In genomic region chr15:60679256-60679655, GRCh38 we compare ENCODE assay signal across 16 cellular contexts.
A peak's percentile ranks its signal among the peaks of the same experiment; 100 is the strongest.
DNase-seq lines count a peak whose midpoint lies in the region; ATAC-seq and TF ChIP-seq lines count a peak whose summit lies in the region.
"Had no signal": no experiment of that assay in that cellular context is flagged by ENCODE, and none has a peak within 500 bp of the region (broad histone marks: within the 10 kb centered on the region; RNA-seq: fewer than 3 reads in every experiment).

No MANE protein-coding gene starts in this region.

- H3K27ac ChIP-seq in SJCRH30, result peak overlapping the region; percentile 97
- H3K27ac ChIP-seq in skeletal muscle tissue (ENCODE audit: low read depth, low read length), result peak overlapping the region; percentile 80
- no peak overlapping the region for H3K27ac ChIP-seq in body of pancreas
- no peak overlapping the region for H3K27ac ChIP-seq in gastroesophageal sphincter
- H3K27ac ChIP-seq: Peyer's patch had no signal

- H3K9ac ChIP-seq in skeletal muscle tissue (ENCODE audit: low read depth in 1 of 3, low read length in 3 of 3), result peak overlapping the region; percentile 51 to 66 (median 60)

- no peaks in the 10 kb centered on the region for H3K9me3 ChIP-seq in SJCRH30 (replicated peaks)
- no peaks in the 10 kb centered on the region for H3K9me3 ChIP-seq in skeletal muscle tissue (ENCODE audit: control insufficient read depth in 3 of 3, low read length in 3 of 3)
- H3K9me3 ChIP-seq in body of pancreas, result no peaks in the 10 kb centered on the region
- no peaks in the 10 kb centered on the region for H3K9me3 ChIP-seq in gastroesophageal sphincter
- H3K9me3 ChIP-seq: Peyer's patch had no signal

- DNase-seq in GM03348 (ENCODE audit: low spot score), result peak; percentile 43
- peak; percentile 52 to 88 for DNase-seq in SJCRH30
- peak; percentile 21 to 54 for DNase-seq in foreskin fibroblast
- DNase-seq in COR-L47 (lab: John Stamatoyannopoulos, UW), result no peak
- no peak for DNase-seq in omental fat pad (ENCODE audit: low spot score)
- DNase-seq in body of pancreas, result no peak
- DNase-seq: activated naive CD8-positive, alpha-beta T cell treated with anti-CD3 and anti-CD28 coated beads for 36 hours; activated T-cell treated with anti-CD3 and anti-CD28 coated beads for 4 hours; immature natural killer cell; NCI-H1092; Peyer's patch; retina; stimulated activated CD4-positive, alpha-beta T cell treated with anti-CD3 and anti-CD28 coated beads, Interleukin-1b, Interleukin-23, amount 100 ng/mL, for 48 hours had no signal

- H3K27me3 ChIP-seq in SJCRH30 (no peaks in the 10 kb centered on the region), skeletal muscle tissue (ENCODE audit: control insufficient read depth in 3 of 3, insufficient read depth in 3 of 3, low read length in 3 of 3) (no peaks in the 10 kb centered on the region), body of pancreas (no peaks in the 10 kb centered on the region), gastroesophageal sphincter (no peaks in the 10 kb centered on the region)
- H3K27me3 ChIP-seq: Peyer's patch had no signal

- TF ChIP-seq EP300 in gastroesophageal sphincter (IDR thresholded peaks at IDR 0.05), result no peak

- TF ChIP-seq POLR2A in body of pancreas (IDR thresholded peaks at IDR 0.05), result no peak
- no peak for TF ChIP-seq POLR2A in gastroesophageal sphincter (IDR thresholded peaks at IDR 0.05)

- 51 to 65% methylated on average over 4 of the region's 4 CpGs for WGBS in body of pancreas, 2 donors
- 72 to 80% methylated on average over 4 of the region's 4 CpGs for WGBS in gastroesophageal sphincter (ENCODE audit: low coverage in 1 of 2), 2 donors

- H3K4me3 ChIP-seq in SJCRH30 (peak overlapping the region; percentile 48), foreskin fibroblast (ENCODE audit: low read depth in 1 of 2, low read length in 2 of 2) (no peak overlapping the region), skeletal muscle tissue (ENCODE audit: low read length in 3 of 3) (peak overlapping the region; percentile 23 to 49 (median 49)), body of pancreas (no peak overlapping the region), gastroesophageal sphincter (no peak overlapping the region)
- H3K4me3 ChIP-seq: Peyer's patch had no signal

- intact Hi-C loops in body of pancreas (cut with DNase I), result no loop called here

- H3K36me3 ChIP-seq in SJCRH30, result no peaks in the 10 kb centered on the region
- H3K36me3 ChIP-seq in skeletal muscle tissue (ENCODE audit: control insufficient read depth in 3 of 3, insufficient read depth in 3 of 3, low read length in 3 of 3), result peaks cover 0 to 3% (median 0%) of the 10 kb centered on the region in 3 donors
- H3K36me3 ChIP-seq in body of pancreas (replicated peaks in 1 of 2; ENCODE audit: insufficient read depth in 1 of 2, low read depth in 2 of 2), result no peaks in the 10 kb centered on the region
- no peaks in the 10 kb centered on the region for H3K36me3 ChIP-seq in gastroesophageal sphincter
- H3K36me3 ChIP-seq: Peyer's patch had no signal

- TF ChIP-seq CTCF in foreskin fibroblast (IDR thresholded peaks at IDR 0.05; ENCODE audit: low read depth, low read length), result no peak
- TF ChIP-seq CTCF in omental fat pad (IDR thresholded peaks at IDR 0.05), result no peak
- no peak for TF ChIP-seq CTCF in body of pancreas (IDR thresholded peaks at IDR 0.05)
- TF ChIP-seq CTCF in gastroesophageal sphincter (IDR thresholded peaks at IDR 0.05), result no peak

- H3K4me1 ChIP-seq in SJCRH30, result peaks cover 33% of the 10 kb centered on the region
- peaks cover 21 to 36% (median 28%) of the 10 kb centered on the region in 3 donors for H3K4me1 ChIP-seq in skeletal muscle tissue (ENCODE audit: control insufficient read depth in 3 of 3, insufficient read depth in 3 of 3, low read length in 3 of 3)
- peaks cover 12% of the 10 kb centered on the region for H3K4me1 ChIP-seq in body of pancreas
- peaks cover 4 to 24% (median 6%) of the 10 kb centered on the region in 3 donors for H3K4me1 ChIP-seq in gastroesophageal sphincter

- ATAC-seq in omental fat pad (ENCODE audit: low FRiP score) (no peak), body of pancreas (no peak), gastroesophageal sphincter (no peak)
- ATAC-seq: natural killer cell treated with Interleukin-12 subunit alpha and Interleukin-12 subunit beta and Interleukin-15 and Interleukin-18, amount 100 ng/mL, for 72 hours had no signal

Comparison
In these comparisons a context has a peak if more than half of its experiments do, and no peak if none do; other contexts are left out.
1. DNase-seq: peak in GM03348 (single experiment), SJCRH30 (2 of 2) and foreskin fibroblast (2 of 2); none in COR-L47 (single experiment), omental fat pad (single experiment) and body of pancreas (0 of 4).
2. H3K27ac ChIP-seq: peak in SJCRH30 (single experiment) and skeletal muscle tissue (single experiment); none in body of pancreas (0 of 4) and gastroesophageal sphincter (0 of 4).
3. H3K4me3 ChIP-seq: peak in SJCRH30 (single experiment) and skeletal muscle tissue (3 of 3); none in foreskin fibroblast (0 of 2), body of pancreas (0 of 2) and gastroesophageal sphincter (0 of 2).